In the genomic region with DNA sequence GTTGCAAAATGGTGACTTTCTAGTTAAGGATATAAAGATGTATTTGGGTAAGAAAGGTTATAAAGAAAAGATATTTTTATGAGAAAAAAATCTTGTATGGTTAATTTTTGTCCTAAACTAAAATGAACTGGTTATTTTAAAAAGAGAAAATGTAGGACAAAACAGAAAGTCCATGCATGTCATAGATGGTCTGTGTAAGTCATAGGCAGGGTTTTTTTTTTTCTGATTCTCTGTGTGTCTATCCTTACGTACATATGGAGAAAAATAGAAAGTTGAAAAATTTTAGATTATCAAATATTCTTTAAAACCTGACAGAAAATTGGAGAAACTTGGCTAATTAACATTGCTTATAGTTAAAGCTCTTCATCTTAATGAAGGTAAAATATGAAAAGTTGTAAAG, we compare ENCODE assay signal across 2 cellular contexts.
TF ChIP-seq lines count a peak whose summit lies in the region.

No MANE protein-coding gene starts in this region.

TF ChIP-seq in HepG2, 621 proteins besides CTCF, POLR2A, EP300 and RAD21:
- TF ChIP-seq SYNCRIP (IDR thresholded peaks at IDR 0.05; ENCODE audit: insufficient read depth, low read depth, low read length) (no peak), ZFP36 (IDR thresholded peaks at IDR 0.05; ENCODE audit: borderline replicate concordance, low read depth, low read length, partially characterized antibody) (peak; percentile 69)

TF ChIP-seq in H1, 55 proteins besides CTCF, POLR2A, EP300 and RAD21:
- TF ChIP-seq SIX5 (IDR thresholded peaks at IDR 0.05; ENCODE audit: low read depth, low read length) (no peak), YY1 (IDR thresholded peaks at IDR 0.05; ENCODE audit: low read depth, low read length) (peak; percentile 13; the same call in 1 of the 2 replicates)
